In genomic region chr11:19769820-19770219, GRCh38 we compare ENCODE assay signal across 12 cellular contexts. TPM values are rescaled to one million over a fixed set of nuclear protein-coding genes. Genes with fewer than 3 reads are reported as not detected.
DNase-seq lines count a peak whose midpoint lies in the region; ATAC-seq, FAIRE-seq and TF ChIP-seq lines count a peak whose summit lies in the region.
"Had no signal": no experiment of that assay in that cellular context is flagged by ENCODE, and none has a peak within 500 bp of the region (broad histone marks: within the 10 kb centered on the region; RNA-seq: fewer than 3 reads in every experiment).

No MANE protein-coding gene starts in this region.

- no peaks in the 10 kb centered on the region for H3K79me2 ChIP-seq in MM.1S (ENCODE audit: low read length)

- H3K9me2 ChIP-seq in MM.1S (replicated peaks; ENCODE audit: insufficient read depth, low read length) = no peaks in the 10 kb centered on the region

- DNase-seq in MM.1S (peak; percentile 17), coronary artery (ENCODE audit: low spot score) (peak; percentile 21), skeletal muscle cell (ENCODE audit: low read depth) (peak; percentile 30), NOMO-1 (lab: John Stamatoyannopoulos, UW; ENCODE audit: unreplicated experiment in 2 of 2) (no peak), GM12892 (ENCODE audit: insufficient read length) (no peak)
- DNase-seq: activated CD8-positive, alpha-beta T cell treated with anti-CD3 and anti-CD28 coated beads for 36 hours; NCI-H774 had no signal

- peaks cover 7% of the 10 kb centered on the region for H3K27me3 ChIP-seq in MM.1S (replicated peaks; ENCODE audit: insufficient read depth, low read length)

- H4K20me1 ChIP-seq in MM.1S (ENCODE audit: insufficient read depth, low read length) = 0 out of 2 replicates have a peak, but pooled peaks cover 22% of the 10 kb centered on the region

- TF ChIP-seq CTCF in MM.1S (IDR thresholded peaks at IDR 0.05; ENCODE audit: low read length) (no peak), coronary artery (IDR thresholded peaks at IDR 0.05) (no peak)

- FAIRE-seq in GM12892 (lab: Jason Lieb, UNC) = no peak

- no peaks in the 10 kb centered on the region for H3K36me3 ChIP-seq in MM.1S (replicated peaks; ENCODE audit: insufficient read depth, low read length)

- no peak overlapping the region for H3K4me2 ChIP-seq in MM.1S (ENCODE audit: low read depth, low read length)

- H3K4me3 ChIP-seq in MM.1S (ENCODE audit: low read length) (no peak overlapping the region), coronary artery (no peak overlapping the region), skeletal muscle cell (ENCODE audit: low read depth, low read length) (no peak overlapping the region)
- H3K4me3 ChIP-seq: skin epidermis had no signal

- H3F3A ChIP-seq in MM.1S (ENCODE audit: insufficient read depth, low read length) = no peaks in the 10 kb centered on the region

- H3K27ac ChIP-seq in MM.1S (ENCODE audit: low read length) = no peak overlapping the region
- H3K27ac ChIP-seq in coronary artery = no peak overlapping the region
- H3K27ac ChIP-seq: skin epidermis had no signal

- no peaks in the 10 kb centered on the region for H3K9me3 ChIP-seq in MM.1S (replicated peaks; ENCODE audit: insufficient read depth, low read length)

- no peak overlapping the region for H2AFZ ChIP-seq in MM.1S (ENCODE audit: low read length)

- TF ChIP-seq POLR2A in GM12892 (IDR thresholded peaks at IDR 0.05; ENCODE audit: low read depth, low read length) = no peak

- peak; percentile 72 for ATAC-seq in GM18511 (IDR thresholded peaks at IDR 0.05; ENCODE audit: unreplicated experiment)
- ATAC-seq in GM19328 (IDR thresholded peaks at IDR 0.05; ENCODE audit: unreplicated experiment) = no peak
- no peak for ATAC-seq in GM21619 (IDR thresholded peaks at IDR 0.05; ENCODE audit: unreplicated experiment)
- ATAC-seq: activated CD8-positive, alpha-beta T cell treated with anti-CD3 and anti-CD28 coated beads for 36 hours; HCT116 had no signal

- H3K4me1 ChIP-seq in MM.1S (ENCODE audit: low read length) = no peaks in the 10 kb centered on the region

- no peak overlapping the region for H3K9ac ChIP-seq in MM.1S (ENCODE audit: low read length)

RNA-seq across cellular contexts. Expression of gene NAV2, which starts 57.2 kb away (rescaled TPM):
- polyA plus RNA-seq in GM12892 (2012; ENCODE audit: missing spikeins) = 1.2 TPM

Comparison
In these comparisons a context has a peak if more than half of its experiments do, and no peak if none do; other contexts are left out.
1. DNase-seq: peak in MM.1S (single experiment), coronary artery (single experiment) and skeletal muscle cell (single experiment); none in NOMO-1 (0 of 2) and GM12892 (single experiment).